8 cellular contexts compared by ENCODE assay signal in genomic region chr18:48948112-48949050, GRCh38. TPM values are rescaled to one million over a fixed set of nuclear protein-coding genes. Genes with fewer than 3 reads are reported as not detected.
DNase-seq lines count a peak whose midpoint lies in the region; ATAC-seq and TF ChIP-seq lines count a peak whose summit lies in the region.

No MANE protein-coding gene starts in this region.

- peak overlapping the region; percentile 100 for H3K4me3 Mint-ChIP-seq in stimulated activated memory B cell treated with anti-CD40 and anti-IgM and Interleukin-4, amounts not matched to agents 10 μg/mL and 1 μg/mL and 100 μg/mL, for 72 hours

- H3K9me3 ChIP-seq in DOHH2 (ENCODE audit: control insufficient read depth, insufficient read depth, low read length): no peaks in the 10 kb centered on the region

- no peak overlapping the region for H3K27ac ChIP-seq in DOHH2 (ENCODE audit: low read depth, low read length)

- no peaks in the 10 kb centered on the region for H3K27me3 Mint-ChIP-seq in stimulated activated memory B cell treated with anti-CD40 and anti-IgM and Interleukin-4, amounts not matched to agents 10 μg/mL and 1 μg/mL and 100 μg/mL, for 72 hours

- H3K9me3 Mint-ChIP-seq in stimulated activated memory B cell treated with anti-CD40 and anti-IgM and Interleukin-4, amounts not matched to agents 10 μg/mL and 1 μg/mL and 100 μg/mL, for 72 hours: no peaks in the 10 kb centered on the region

- no peaks in the 10 kb centered on the region for H3K36me3 ChIP-seq in DOHH2 (ENCODE audit: control insufficient read depth, low read length)

- ATAC-seq in stimulated activated memory B cell treated with anti-CD40 and anti-IgM and Interleukin-4, amounts not matched to agents 10 μg/mL and 1 μg/mL and 100 μg/mL, for 72 hours: peak; percentile 1
- ATAC-seq in HG03175 (IDR thresholded peaks at IDR 0.05; ENCODE audit: unreplicated experiment): no peak

- peak overlapping the region; percentile 74 for H3K4me2 ChIP-seq in DOHH2 (ENCODE audit: low read length)

- peaks cover 60% of the 10 kb centered on the region for H3K27me3 ChIP-seq in DOHH2 (ENCODE audit: control insufficient read depth, low read length)

- peaks cover 2% of the 10 kb centered on the region; the same call in 1 of the 2 replicates for H3F3A ChIP-seq in DOHH2 (ENCODE audit: control insufficient read depth, insufficient read depth)

- peak overlapping the region; percentile 100 for H3K27ac Mint-ChIP-seq in stimulated activated memory B cell treated with anti-CD40 and anti-IgM and Interleukin-4, amounts not matched to agents 10 μg/mL and 1 μg/mL and 100 μg/mL, for 72 hours

- H3K4me3 ChIP-seq in DOHH2 (ENCODE audit: low read length): peak overlapping the region; percentile 68
- peak overlapping the region; percentile 21 for H3K4me3 ChIP-seq in Jurkat, Clone E6-1 (ENCODE audit: low read length)

- H3K9me2 ChIP-seq in DOHH2 (replicated peaks; ENCODE audit: control insufficient read depth, low read length): no peaks in the 10 kb centered on the region

- no peak for DNase-seq in Jurkat, Clone E6-1 (ENCODE audit: low read depth, low spot score)
- DNase-seq in T-helper 2 cell (peak in 3 of 5 experiments; percentile 42 to 78 (median 54)), kidney tubule cell (ENCODE audit: low spot score) (peak; percentile 68), NCI-H524 treated with DMSO at 0.1 percent for 48 hours (lab: John Stamatoyannopoulos, UW) (no peak)
- DNase-seq in central memory CD4-positive, alpha-beta T cell: peak; percentile 45

- no peak for TF ChIP-seq CTCF in DOHH2 (IDR thresholded peaks at IDR 0.05; ENCODE audit: low read depth, low read length, poor library complexity, severe bottlenecking)

- H3K4me1 ChIP-seq in DOHH2 (ENCODE audit: control insufficient read depth, low read length): peaks cover 64% of the 10 kb centered on the region

- no peaks in the 10 kb centered on the region for H3K79me2 ChIP-seq in DOHH2 (ENCODE audit: control insufficient read depth, low read length)

- 0 out of 2 replicates have a peak, but pooled peaks cover 4% of the 10 kb centered on the region for H4K20me1 ChIP-seq in DOHH2 (ENCODE audit: control insufficient read depth, insufficient read depth, low read depth, low read length)

- peaks cover 49% of the 10 kb centered on the region for H3K36me3 Mint-ChIP-seq in stimulated activated memory B cell treated with anti-CD40 and anti-IgM and Interleukin-4, amounts not matched to agents 10 μg/mL and 1 μg/mL and 100 μg/mL, for 72 hours

- peaks cover 61% of the 10 kb centered on the region for H3K4me1 Mint-ChIP-seq in stimulated activated memory B cell treated with anti-CD40 and anti-IgM and Interleukin-4, amounts not matched to agents 10 μg/mL and 1 μg/mL and 100 μg/mL, for 72 hours

RNA-seq across cellular contexts. Expression of gene SMAD7, which starts 2.4 kb away (rescaled TPM):
- polyA plus RNA-seq in Jurkat, Clone E6-1 (2012; ENCODE audit: insufficient read depth, insufficient read length): not detected

Comparison
In these comparisons a context has a peak if more than half of its experiments do, and no peak if none do; other contexts are left out.
1. DNase-seq: peak in T-helper 2 cell (3 of 5), central memory CD4-positive, alpha-beta T cell (single experiment) and kidney tubule cell (single experiment); none in Jurkat, Clone E6-1 (single experiment) and NCI-H524 treated with DMSO at 0.1 percent for 48 hours (single experiment).